ENCODE assay signal across 23 cellular contexts in genomic region chr3:136657526-136657925, GRCh38.
"Had no signal": no experiment of that assay in that cellular context is flagged by ENCODE, and none has a peak within 500 bp of the region (broad histone marks: within the 10 kb centered on the region; RNA-seq: fewer than 3 reads in every experiment).

No MANE protein-coding gene starts in this region.

- H3K4me3 ChIP-seq: esophagus squamous epithelium, lung, right atrium auricular region, sigmoid colon, skin epidermis, testis, tibial nerve had no signal

- ATAC-seq: left cardiac atrium; left ventricle myocardium superior; naive thymus-derived CD4-positive, alpha-beta T cell; stimulated activated naive B cell treated with anti-CD40 and anti-IgM and Interleukin-4, amounts not matched to agents 10 μg/mL and 1 μg/mL and 100 μg/mL, for 72 hours; stimulated activated naive CD8-positive, alpha-beta T cell treated with anti-CD3 and anti-CD28 coated beads, Interleukin-15, amount 100 ng/mL, for 72 hours had no signal

- FAIRE-seq: endometrium, kidney had no signal

- H3K4me1 ChIP-seq: right atrium auricular region, testis had no signal

- H3K36me3 ChIP-seq: neutrophil, right atrium auricular region, sigmoid colon had no signal

- H3K27ac ChIP-seq: epithelial cell of prostate, esophagus squamous epithelium, neutrophil, right atrium auricular region, sigmoid colon, skin epidermis, testis, tibial nerve had no signal

- H3K27me3 ChIP-seq: esophagus squamous epithelium, neutrophil, right atrium auricular region, sigmoid colon, testis, tibial nerve had no signal

- H3K9me3 ChIP-seq: neutrophil, testis had no signal

- DNase-seq: cortex of kidney; effector memory CD4-positive, alpha-beta T cell; esophagus squamous epithelium; foreskin fibroblast; kidney; left cardiac atrium; left ventricle myocardium superior; mesendoderm; naive thymus-derived CD4-positive, alpha-beta T cell; nephron progenitor cell; sigmoid colon; stimulated activated CD4-positive, alpha-beta T cell treated with anti-CD3 and anti-CD28 coated beads, Interleukin-2, amount 100 ng/mL, for 24 hours; stimulated activated CD4-positive, alpha-beta T cell treated with anti-CD3 and anti-CD28 coated beads, Interleukin-4, amount 100 ng/mL, for 4 hours; stimulated activated naive B cell treated with anti-CD40 and anti-IgM and Interleukin-4, amounts not matched to agents 10 μg/mL and 1 μg/mL and 100 μg/mL, for 72 hours; stimulated activated naive CD8-positive, alpha-beta T cell treated with anti-CD3 and anti-CD28 coated beads, Interleukin-15, amount 100 ng/mL, for 72 hours; testis had no signal
